Comparison of ENCODE assay signal across 1 cellular context in the genomic region with DNA sequence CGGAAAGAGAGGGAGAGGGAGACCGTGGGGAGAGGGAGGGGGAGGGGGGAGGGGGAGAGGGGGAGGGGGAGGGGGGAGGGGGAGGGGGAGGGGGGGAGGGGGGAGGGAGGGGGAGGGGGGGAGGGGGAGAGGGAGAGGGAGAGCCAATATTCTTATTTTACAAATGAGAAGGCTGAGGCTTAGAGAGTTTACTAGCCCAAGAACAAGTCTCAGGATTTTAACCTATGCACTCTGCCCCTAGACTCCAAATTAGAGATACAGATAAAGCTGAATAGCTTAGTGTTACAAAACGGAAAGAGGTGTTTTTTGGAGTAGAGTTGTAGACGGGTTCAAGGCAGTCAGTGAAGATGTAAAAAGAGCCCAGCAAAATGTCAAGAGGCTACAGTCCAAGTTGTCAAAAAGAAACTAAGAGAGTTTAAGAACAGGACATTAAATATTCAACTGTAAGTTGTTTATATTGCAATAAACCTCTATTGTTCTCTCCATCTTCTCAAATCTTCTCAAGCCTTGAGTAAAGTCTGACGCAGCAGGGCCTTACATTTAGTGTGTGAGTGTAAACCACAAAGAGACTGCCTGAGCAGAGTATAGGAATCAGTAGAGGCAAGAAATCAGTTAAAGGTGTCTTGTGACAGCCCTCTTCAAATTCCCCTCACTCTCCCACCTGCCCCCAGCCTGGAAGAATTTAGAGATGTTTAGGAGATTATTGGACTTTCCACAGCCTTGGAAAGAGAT.
A peak's percentile ranks its signal among the peaks of the same experiment; 100 is the strongest.
TF ChIP-seq lines count a peak whose summit lies in the region.

No MANE protein-coding gene starts in this region.

TF ChIP-seq in HepG2, 621 proteins besides CTCF, POLR2A, EP300 and RAD21:
- no peak for TF ChIP-seq ZSCAN9 (CRISPR knock-in tag; IDR thresholded peaks at IDR 0.05; ENCODE audit: borderline replicate concordance)
- TF ChIP-seq SRF (IDR thresholded peaks at IDR 0.05; ENCODE audit: low read depth, low read length) = no peak
- TF ChIP-seq, protein P1, sequence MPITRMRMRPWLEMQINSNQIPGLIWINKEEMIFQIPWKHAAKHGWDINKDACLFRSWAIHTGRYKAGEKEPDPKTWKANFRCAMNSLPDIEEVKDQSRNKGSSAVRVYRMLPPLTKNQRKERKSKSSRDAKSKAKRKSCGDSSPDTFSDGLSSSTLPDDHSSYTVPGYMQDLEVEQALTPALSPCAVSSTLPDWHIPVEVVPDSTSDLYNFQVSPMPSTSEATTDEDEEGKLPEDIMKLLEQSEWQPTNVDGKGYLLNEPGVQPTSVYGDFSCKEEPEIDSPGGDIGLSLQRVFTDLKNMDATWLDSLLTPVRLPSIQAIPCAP (CRISPR knock-in tag; IDR thresholded peaks at IDR 0.05; ENCODE audit: low read depth) = no peak
- TF ChIP-seq, protein P2, sequence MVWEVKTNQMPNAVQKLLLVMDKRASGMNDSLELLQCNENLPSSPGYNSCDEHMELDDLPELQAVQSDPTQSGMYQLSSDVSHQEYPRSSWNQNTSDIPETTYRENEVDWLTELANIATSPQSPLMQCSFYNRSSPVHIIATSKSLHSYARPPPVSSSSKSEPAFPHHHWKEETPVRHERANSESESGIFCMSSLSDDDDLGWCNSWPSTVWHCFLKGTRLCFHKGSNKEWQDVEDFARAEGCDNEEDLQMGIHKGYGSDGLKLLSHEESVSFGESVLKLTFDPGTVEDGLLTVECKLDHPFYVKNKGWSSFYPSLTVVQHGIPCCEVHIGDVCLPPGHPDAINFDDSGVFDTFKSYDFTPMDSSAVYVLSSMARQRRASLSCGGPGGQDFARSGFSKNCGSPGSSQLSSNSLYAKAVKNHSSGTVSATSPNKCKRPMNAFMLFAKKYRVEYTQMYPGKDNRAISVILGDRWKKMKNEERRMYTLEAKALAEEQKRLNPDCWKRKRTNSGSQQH (CRISPR knock-in tag; IDR thresholded peaks at IDR 0.05; ENCODE audit: low read depth) = no peak
- TF ChIP-seq, protein P3, sequence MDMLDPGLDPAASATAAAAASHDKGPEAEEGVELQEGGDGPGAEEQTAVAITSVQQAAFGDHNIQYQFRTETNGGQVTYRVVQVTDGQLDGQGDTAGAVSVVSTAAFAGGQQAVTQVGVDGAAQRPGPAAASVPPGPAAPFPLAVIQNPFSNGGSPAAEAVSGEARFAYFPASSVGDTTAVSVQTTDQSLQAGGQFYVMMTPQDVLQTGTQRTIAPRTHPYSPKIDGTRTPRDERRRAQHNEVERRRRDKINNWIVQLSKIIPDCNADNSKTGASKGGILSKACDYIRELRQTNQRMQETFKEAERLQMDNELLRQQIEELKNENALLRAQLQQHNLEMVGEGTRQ (IDR thresholded peaks at IDR 0.05; ENCODE audit: low read depth, low read length) = no peak
- TF ChIP-seq, protein P3 (CRISPR knock-in tag; IDR thresholded peaks at IDR 0.05; ENCODE audit: borderline replicate concordance) = no peak
- no peak for TF ChIP-seq HOXA5 (CRISPR knock-in tag; IDR thresholded peaks at IDR 0.05)
- no peak for TF ChIP-seq SIX4 (CRISPR knock-in tag; IDR thresholded peaks at IDR 0.05)
- no peak for TF ChIP-seq PTBP1 (IDR thresholded peaks at IDR 0.05; ENCODE audit: low read depth, low read length, poor library complexity, severe bottlenecking)
- no peak for TF ChIP-seq FOSL1 (CRISPR knock-in tag; IDR thresholded peaks at IDR 0.05; ENCODE audit: borderline replicate concordance)
- TF ChIP-seq ATRX (CRISPR knock-in tag; IDR thresholded peaks at IDR 0.05; ENCODE audit: borderline replicate concordance) = no peak
- no peak for TF ChIP-seq ZNF7 (CRISPR knock-in tag; IDR thresholded peaks at IDR 0.05)
- TF ChIP-seq, protein P4, sequence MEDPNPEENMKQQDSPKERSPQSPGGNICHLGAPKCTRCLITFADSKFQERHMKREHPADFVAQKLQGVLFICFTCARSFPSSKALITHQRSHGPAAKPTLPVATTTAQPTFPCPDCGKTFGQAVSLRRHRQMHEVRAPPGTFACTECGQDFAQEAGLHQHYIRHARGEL (CRISPR knock-in tag; IDR thresholded peaks at IDR 0.05) = no peak
- TF ChIP-seq, protein P5, sequence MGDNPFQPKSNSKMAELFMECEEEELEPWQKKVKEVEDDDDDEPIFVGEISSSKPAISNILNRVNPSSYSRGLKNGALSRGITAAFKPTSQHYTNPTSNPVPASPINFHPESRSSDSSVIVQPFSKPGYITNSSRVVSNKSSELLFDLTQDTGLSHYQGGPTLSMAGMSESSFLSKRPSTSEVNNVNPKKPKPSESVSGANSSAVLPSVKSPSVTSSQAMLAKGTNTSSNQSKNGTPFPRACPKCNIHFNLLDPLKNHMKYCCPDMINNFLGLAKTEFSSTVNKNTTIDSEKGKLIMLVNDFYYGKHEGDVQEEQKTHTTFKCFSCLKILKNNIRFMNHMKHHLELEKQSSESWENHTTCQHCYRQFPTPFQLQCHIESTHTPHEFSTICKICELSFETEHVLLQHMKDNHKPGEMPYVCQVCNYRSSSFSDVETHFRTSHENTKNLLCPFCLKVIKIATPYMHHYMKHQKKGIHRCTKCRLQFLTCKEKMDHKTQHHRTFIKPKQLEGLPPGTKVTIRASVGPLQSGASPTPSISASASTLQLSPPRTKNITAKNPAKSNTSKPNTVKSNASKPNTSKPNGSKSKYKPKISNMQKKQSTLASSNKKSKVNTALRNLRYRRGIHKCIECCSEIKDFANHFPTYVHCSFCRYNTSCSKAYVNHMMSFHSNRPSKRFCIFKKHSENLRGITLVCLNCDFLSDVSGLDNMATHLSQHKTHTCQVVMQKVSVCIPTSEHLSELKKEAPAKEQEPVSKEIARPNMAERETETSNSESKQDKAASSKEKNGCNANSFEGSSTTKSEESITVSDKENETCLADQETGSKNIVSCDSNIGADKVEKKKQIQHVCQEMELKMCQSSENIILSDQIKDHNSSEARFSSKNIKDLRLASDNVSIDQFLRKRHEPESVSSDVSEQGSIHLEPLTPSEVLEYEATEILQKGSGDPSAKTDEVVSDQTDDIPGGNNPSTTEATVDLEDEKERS (CRISPR knock-in tag; IDR thresholded peaks at IDR 0.05) = no peak
- TF ChIP-seq, protein P6, sequence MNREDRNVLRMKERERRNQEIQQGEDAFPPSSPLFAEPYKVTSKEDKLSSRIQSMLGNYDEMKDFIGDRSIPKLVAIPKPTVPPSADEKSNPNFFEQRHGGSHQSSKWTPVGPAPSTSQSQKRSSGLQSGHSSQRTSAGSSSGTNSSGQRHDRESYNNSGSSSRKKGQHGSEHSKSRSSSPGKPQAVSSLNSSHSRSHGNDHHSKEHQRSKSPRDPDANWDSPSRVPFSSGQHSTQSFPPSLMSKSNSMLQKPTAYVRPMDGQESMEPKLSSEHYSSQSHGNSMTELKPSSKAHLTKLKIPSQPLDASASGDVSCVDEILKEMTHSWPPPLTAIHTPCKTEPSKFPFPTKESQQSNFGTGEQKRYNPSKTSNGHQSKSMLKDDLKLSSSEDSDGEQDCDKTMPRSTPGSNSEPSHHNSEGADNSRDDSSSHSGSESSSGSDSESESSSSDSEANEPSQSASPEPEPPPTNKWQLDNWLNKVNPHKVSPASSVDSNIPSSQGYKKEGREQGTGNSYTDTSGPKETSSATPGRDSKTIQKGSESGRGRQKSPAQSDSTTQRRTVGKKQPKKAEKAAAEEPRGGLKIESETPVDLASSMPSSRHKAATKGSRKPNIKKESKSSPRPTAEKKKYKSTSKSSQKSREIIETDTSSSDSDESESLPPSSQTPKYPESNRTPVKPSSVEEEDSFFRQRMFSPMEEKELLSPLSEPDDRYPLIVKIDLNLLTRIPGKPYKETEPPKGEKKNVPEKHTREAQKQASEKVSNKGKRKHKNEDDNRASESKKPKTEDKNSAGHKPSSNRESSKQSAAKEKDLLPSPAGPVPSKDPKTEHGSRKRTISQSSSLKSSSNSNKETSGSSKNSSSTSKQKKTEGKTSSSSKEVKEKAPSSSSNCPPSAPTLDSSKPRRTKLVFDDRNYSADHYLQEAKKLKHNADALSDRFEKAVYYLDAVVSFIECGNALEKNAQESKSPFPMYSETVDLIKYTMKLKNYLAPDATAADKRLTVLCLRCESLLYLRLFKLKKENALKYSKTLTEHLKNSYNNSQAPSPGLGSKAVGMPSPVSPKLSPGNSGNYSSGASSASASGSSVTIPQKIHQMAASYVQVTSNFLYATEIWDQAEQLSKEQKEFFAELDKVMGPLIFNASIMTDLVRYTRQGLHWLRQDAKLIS (CRISPR knock-in tag; IDR thresholded peaks at IDR 0.05) = no peak
- no peak for TF ChIP-seq ZNF530 (CRISPR knock-in tag; IDR thresholded peaks at IDR 0.05; ENCODE audit: low read depth)
- peak; percentile 23; the same call in 1 of the 2 replicates for TF ChIP-seq HNF4A (CRISPR knock-in tag; IDR thresholded peaks at IDR 0.05)
- no peak for TF ChIP-seq SMAD9 (CRISPR knock-in tag; IDR thresholded peaks at IDR 0.05)
- TF ChIP-seq, protein P7, sequence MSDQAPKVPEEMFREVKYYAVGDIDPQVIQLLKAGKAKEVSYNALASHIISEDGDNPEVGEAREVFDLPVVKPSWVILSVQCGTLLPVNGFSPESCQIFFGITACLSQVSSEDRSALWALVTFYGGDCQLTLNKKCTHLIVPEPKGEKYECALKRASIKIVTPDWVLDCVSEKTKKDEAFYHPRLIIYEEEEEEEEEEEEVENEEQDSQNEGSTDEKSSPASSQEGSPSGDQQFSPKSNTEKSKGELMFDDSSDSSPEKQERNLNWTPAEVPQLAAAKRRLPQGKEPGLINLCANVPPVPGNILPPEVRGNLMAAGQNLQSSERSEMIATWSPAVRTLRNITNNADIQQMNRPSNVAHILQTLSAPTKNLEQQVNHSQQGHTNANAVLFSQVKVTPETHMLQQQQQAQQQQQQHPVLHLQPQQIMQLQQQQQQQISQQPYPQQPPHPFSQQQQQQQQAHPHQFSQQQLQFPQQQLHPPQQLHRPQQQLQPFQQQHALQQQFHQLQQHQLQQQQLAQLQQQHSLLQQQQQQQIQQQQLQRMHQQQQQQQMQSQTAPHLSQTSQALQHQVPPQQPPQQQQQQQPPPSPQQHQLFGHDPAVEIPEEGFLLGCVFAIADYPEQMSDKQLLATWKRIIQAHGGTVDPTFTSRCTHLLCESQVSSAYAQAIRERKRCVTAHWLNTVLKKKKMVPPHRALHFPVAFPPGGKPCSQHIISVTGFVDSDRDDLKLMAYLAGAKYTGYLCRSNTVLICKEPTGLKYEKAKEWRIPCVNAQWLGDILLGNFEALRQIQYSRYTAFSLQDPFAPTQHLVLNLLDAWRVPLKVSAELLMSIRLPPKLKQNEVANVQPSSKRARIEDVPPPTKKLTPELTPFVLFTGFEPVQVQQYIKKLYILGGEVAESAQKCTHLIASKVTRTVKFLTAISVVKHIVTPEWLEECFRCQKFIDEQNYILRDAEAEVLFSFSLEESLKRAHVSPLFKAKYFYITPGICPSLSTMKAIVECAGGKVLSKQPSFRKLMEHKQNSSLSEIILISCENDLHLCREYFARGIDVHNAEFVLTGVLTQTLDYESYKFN (CRISPR knock-in tag; conservative IDR thresholded peaks at IDR 0.05) = no peak
- no peak for TF ChIP-seq ZNF256 (CRISPR knock-in tag; conservative IDR thresholded peaks at IDR 0.05)
- peak; percentile 67 for TF ChIP-seq PCBP2 (optimal IDR thresholded peaks at IDR 0.05; ENCODE audit: low read depth, low read length, poor library complexity, severe bottlenecking)
- TF ChIP-seq TEAD2 (CRISPR knock-in tag; IDR thresholded peaks at IDR 0.05) = no peak
- TF ChIP-seq, protein P8, sequence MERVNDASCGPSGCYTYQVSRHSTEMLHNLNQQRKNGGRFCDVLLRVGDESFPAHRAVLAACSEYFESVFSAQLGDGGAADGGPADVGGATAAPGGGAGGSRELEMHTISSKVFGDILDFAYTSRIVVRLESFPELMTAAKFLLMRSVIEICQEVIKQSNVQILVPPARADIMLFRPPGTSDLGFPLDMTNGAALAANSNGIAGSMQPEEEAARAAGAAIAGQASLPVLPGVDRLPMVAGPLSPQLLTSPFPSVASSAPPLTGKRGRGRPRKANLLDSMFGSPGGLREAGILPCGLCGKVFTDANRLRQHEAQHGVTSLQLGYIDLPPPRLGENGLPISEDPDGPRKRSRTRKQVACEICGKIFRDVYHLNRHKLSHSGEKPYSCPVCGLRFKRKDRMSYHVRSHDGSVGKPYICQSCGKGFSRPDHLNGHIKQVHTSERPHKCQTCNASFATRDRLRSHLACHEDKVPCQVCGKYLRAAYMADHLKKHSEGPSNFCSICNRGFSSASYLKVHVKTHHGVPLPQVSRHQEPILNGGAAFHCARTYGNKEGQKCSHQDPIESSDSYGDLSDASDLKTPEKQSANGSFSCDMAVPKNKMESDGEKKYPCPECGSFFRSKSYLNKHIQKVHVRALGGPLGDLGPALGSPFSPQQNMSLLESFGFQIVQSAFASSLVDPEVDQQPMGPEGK (CRISPR knock-in tag; IDR thresholded peaks at IDR 0.05) = no peak
- TF ChIP-seq MIER3 (CRISPR knock-in tag; IDR thresholded peaks at IDR 0.05; ENCODE audit: borderline replicate concordance) = no peak
- peak; percentile 87 for TF ChIP-seq HNRNPK (IDR thresholded peaks at IDR 0.05; ENCODE audit: low read depth, low read length, poor library complexity, severe bottlenecking)
- no peak for TF ChIP-seq ZBTB7A (CRISPR knock-in tag; IDR thresholded peaks at IDR 0.05)
TF ChIP-seq in HepG2: peak in this region for 3.
